ENCODE assay signal across 10 cellular contexts in genomic region chr7:4845740-4846142, GRCh38. TPM values are rescaled to one million over a fixed set of nuclear protein-coding genes. Genes with fewer than 3 reads are reported as not detected.
DNase-seq lines count a peak whose midpoint lies in the region; ATAC-seq, FAIRE-seq and TF ChIP-seq lines count a peak whose summit lies in the region.
"Had no signal": no experiment of that assay in that cellular context is flagged by ENCODE, and none has a peak within 500 bp of the region (broad histone marks: within the 10 kb centered on the region; RNA-seq: fewer than 3 reads in every experiment).

No MANE protein-coding gene starts in this region.

- H3K36me3 ChIP-seq in HUES64 (ENCODE audit: insufficient read depth, low read length) (no peaks in the 10 kb centered on the region), brain microvascular endothelial cell (replicated peaks) (no peaks in the 10 kb centered on the region), kidney (ENCODE audit: control insufficient read depth in 1 of 2, insufficient read depth in 2 of 2, low read length in 2 of 2) (no peaks in the 10 kb centered on the region)

- in situ Hi-C loops in brain microvascular endothelial cell (cut with HindIII; ENCODE audit: low pct_ligation_motif_present, low sequenced_read_pairs), result no loop called here

- CTCF ChIA-PET in AG04449 (lab: Yijun Ruan, JAX), result no interaction called here

- DNase-seq in AG04449 (ENCODE audit: low read depth, low spot score) (no peak), brain microvascular endothelial cell (no peak), kidney (no peak), lower leg skin (ENCODE audit: low spot score in 2 of 2) (no peak), NCI-H1048 (lab: John Stamatoyannopoulos, UW) (no peak)
- no peak for DNase-seq in activated CD4-positive, alpha-beta T cell treated with anti-CD3 and anti-CD28 coated beads for 1 hour
- DNase-seq: DMS53, SHP77 had no signal

- POLR2A ChIA-PET in AG04449 (lab: Yijun Ruan, JAX), result no interaction called here

- H3K4me1 ChIP-seq in HUES64 (ENCODE audit: insufficient read depth, low read length) (peaks cover 4% of the 10 kb centered on the region), kidney (ENCODE audit: control insufficient read depth in 1 of 2, insufficient read depth in 1 of 2, low read depth in 1 of 2, low read length in 2 of 2) (no peaks in the 10 kb centered on the region)

- intact Hi-C loops in kidney (cut with DNase I) (no loop called here), lower leg skin (cut with DNase I; ENCODE audit: low total_unique reads) (no loop called here)

- no peak for ATAC-seq in HG03280 (IDR thresholded peaks at IDR 0.05; ENCODE audit: unreplicated experiment)

- TF ChIP-seq POLR2A in lower leg skin (IDR thresholded peaks at IDR 0.05), result no peak

- no peak overlapping the region for H3K9ac ChIP-seq in HUES64 (ENCODE audit: low read depth, low read length)
- no peak overlapping the region for H3K9ac ChIP-seq in kidney (ENCODE audit: low read length in 2 of 2)

- no peaks in the 10 kb centered on the region for H3K27me3 ChIP-seq in HUES64 (ENCODE audit: insufficient read depth, low read length)
- no peaks in the 10 kb centered on the region for H3K27me3 ChIP-seq in brain microvascular endothelial cell (replicated peaks)

- H3K27ac ChIP-seq in HUES64 (ENCODE audit: low read depth, low read length), result no peak overlapping the region
- H3K27ac ChIP-seq in brain microvascular endothelial cell, result no peak overlapping the region
- H3K27ac ChIP-seq in kidney (ENCODE audit: low read depth in 2 of 2, low read length in 2 of 2), result no peak overlapping the region

- 78% methylated on average over 18 of the region's 18 CpGs for WGBS in HUES64
- 48 to 51% methylated on average over 18 of the region's 18 CpGs for WGBS in lower leg skin, 2 donors

- TF ChIP-seq CTCF in AG04449 (IDR thresholded peaks at IDR 0.05; ENCODE audit: insufficient read depth, low read length, missing control alignments), result peak; percentile 6
- peak; percentile 27 for TF ChIP-seq CTCF in brain microvascular endothelial cell (IDR thresholded peaks at IDR 0.05; ENCODE audit: low read depth, low read length, missing control alignments)
- TF ChIP-seq CTCF in kidney (IDR thresholded peaks at IDR 0.05; ENCODE audit: borderline replicate concordance, extremely low read depth, insufficient read depth), result peak; percentile 9
- TF ChIP-seq CTCF in lower leg skin (IDR thresholded peaks at IDR 0.05), result no peak

- H3K9me3 ChIP-seq in HUES64 (ENCODE audit: insufficient read depth, low read depth, low read length) (no peaks in the 10 kb centered on the region), kidney (ENCODE audit: control insufficient read depth in 1 of 2, low read length in 2 of 2) (no peaks in the 10 kb centered on the region)

- no peak for FAIRE-seq in kidney (lab: Jason Lieb, UNC)

- H3K4me3 ChIP-seq in AG04449 (ENCODE audit: low read depth, low read length) (no peak overlapping the region), HUES64 (ENCODE audit: low read length) (0 out of 2 replicates have a peak overlapping the region, but pooled peaks have one; percentile 6), brain microvascular endothelial cell (ENCODE audit: low read depth, low read length) (no peak overlapping the region), kidney (ENCODE audit: low read length in 2 of 2) (no peak overlapping the region), lower leg skin (ENCODE audit: low read depth, poor library complexity, severe bottlenecking) (no peak overlapping the region)

RNA-seq across cellular contexts. Expression of gene PAPOLB, which starts 16.1 kb away (rescaled TPM):
- 0.10 TPM for polyA plus RNA-seq in HUES64 (2013, experiment 1 of 2)
- 0.06 TPM for polyA plus RNA-seq in HUES64 (2013, experiment 2 of 2)
- total RNA-seq in kidney, result 0.06 TPM
- polyA plus RNA-seq in kidney (ENCODE audit: insufficient read depth, low read depth, low replicate concordance), result not detected
- total RNA-seq in lower leg skin, result under 1 TPM in 1 of 4 donors, not detected in 3; 0.08 TPM

RNA-seq across cellular contexts. Expression of gene RADIL, which starts 37.8 kb away (rescaled TPM):
- 4.4 TPM for polyA plus RNA-seq in HUES64 (2013, experiment 1 of 2)
- polyA plus RNA-seq in HUES64 (2013, experiment 2 of 2), result 6.9 TPM
- total RNA-seq in kidney, result 1.0 TPM
- 1.7 TPM for polyA plus RNA-seq in kidney (ENCODE audit: insufficient read depth, low read depth, low replicate concordance)
- 1 to 10 TPM; 1.5 to 2.6 (median 2.1) TPM for total RNA-seq in lower leg skin

Comparison
In these comparisons a context has a peak if more than half of its experiments do, and no peak if none do; other contexts are left out.
1. CTCF ChIP-seq: peak in AG04449 (single experiment), brain microvascular endothelial cell (single experiment) and kidney (single experiment); none in lower leg skin (0 of 3).